ENCODE assay signal across 1 cellular context in the genomic region with DNA sequence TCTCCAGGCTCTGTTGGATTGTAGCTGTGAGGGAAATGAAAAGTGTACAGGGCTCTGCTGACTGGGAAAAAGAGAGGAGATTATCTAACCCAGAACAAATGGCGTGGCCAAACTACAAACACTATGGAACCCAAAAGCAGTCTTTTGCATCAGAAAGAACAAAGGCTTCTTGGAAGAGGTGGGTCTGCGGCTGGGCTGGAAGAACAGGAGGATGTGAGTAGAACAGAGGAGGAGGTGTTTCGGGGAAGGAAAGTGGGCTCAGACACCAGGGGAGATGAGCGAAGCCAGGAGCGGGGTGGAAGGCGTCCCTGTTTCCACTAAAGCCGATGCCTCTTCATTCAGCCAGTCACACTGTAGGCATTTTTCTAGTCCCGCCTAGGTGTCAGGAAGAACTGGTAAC.
TF ChIP-seq lines count a peak whose summit lies in the region.

No MANE protein-coding gene starts in this region.

TF ChIP-seq in H1, 55 proteins besides CTCF, POLR2A, EP300 and RAD21:
- TF ChIP-seq CHD1 (IDR thresholded peaks at IDR 0.05; ENCODE audit: low read depth, low read length) = no peak
